In genomic region chrX:112148397-112148796, GRCh38 we compare ENCODE assay signal across 11 cellular contexts.
"Had no signal": no experiment of that assay in that cellular context is flagged by ENCODE, and none has a peak within 500 bp of the region (broad histone marks: within the 10 kb centered on the region; RNA-seq: fewer than 3 reads in every experiment).

No MANE protein-coding gene starts in this region.

- ATAC-seq: GM23338, HCT116 had no signal

- DNase-seq: GM23248, GOT3, H7, H9, HCEC 1CT, HFFc6 had no signal

- H3K4me3 Mint-ChIP-seq: GM23338, H9, HFFc6 had no signal

- H3K9me3 Mint-ChIP-seq: GM23338, HFFc6 had no signal

- H3K4me1 ChIP-seq: HAP-1 had no signal

- H3K9ac ChIP-seq: GM23248 had no signal

- H3K36me3 ChIP-seq: HAP-1 had no signal

- H3K4me3 ChIP-seq: GM23248, GM23338, HAP-1 had no signal

- H3K27ac ChIP-seq: GM23248 had no signal

- FAIRE-seq: H1, H54 had no signal

- H3K27ac Mint-ChIP-seq: GM23338, H9, HFFc6 had no signal

- H3K4me2 ChIP-seq: GM23338 had no signal

- H2AFZ ChIP-seq: GM23248, GM23338 had no signal
